In the genomic region with DNA sequence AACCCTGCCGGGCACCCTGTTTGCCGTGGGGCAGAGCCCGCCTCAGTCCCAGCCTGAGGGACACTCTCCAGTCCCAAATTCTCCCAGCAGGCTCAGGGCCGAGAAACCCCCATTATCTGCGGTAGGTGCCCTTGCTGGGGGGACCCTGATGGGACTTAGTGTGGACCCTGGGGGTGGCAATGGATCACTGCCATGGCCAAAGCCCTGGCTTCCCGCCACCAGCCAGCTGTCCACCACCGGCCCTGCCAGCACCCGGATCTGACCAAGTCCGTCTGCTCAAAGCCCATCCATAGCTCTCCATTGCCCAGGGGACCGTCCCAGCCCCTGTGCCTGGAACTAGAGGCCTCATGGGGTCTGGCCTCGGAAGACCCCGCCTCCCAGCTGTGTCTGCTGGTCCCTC, we compare ENCODE assay signal across 32 cellular contexts. TPM values are rescaled to one million over a fixed set of nuclear protein-coding genes. Genes with fewer than 3 reads are reported as not detected.
"Had no signal": no experiment of that assay in that cellular context is flagged by ENCODE, and none has a peak within 500 bp of the region (broad histone marks: within the 10 kb centered on the region; RNA-seq: fewer than 3 reads in every experiment).

No MANE protein-coding gene starts in this region.

- H3K4me1 Mint-ChIP-seq: activated T-helper 17 cell treated with anti-CD3 and anti-CD28 coated beads, Interleukin-2, amount 50 U/mL, for 72 hours; central memory CD8-positive, alpha-beta T cell; T-helper 17 cell had no signal

- H3K9me3 Mint-ChIP-seq: activated B cell treated with CpG ODN at 0.5 μM for 24 hours; activated CD8-positive, alpha-beta T cell treated with anti-CD3 and anti-CD28 coated beads for 36 hours; activated T-cell treated with anti-CD3 and anti-CD28 coated beads, Interleukin-2, amount 50 U/mL, for 4 hours; activated T-helper 17 cell treated with anti-CD3 and anti-CD28 coated beads, Interleukin-2, amount 50 U/mL, for 72 hours; central memory CD8-positive, alpha-beta T cell; dendritic cell treated with granulocyte-macrophage colony-stimulating factor and Interleukin-4, amounts not matched to agents 40 ng/mL and 50 ng/mL, for 4 days; effector memory CD8-positive, alpha-beta T cell; T-helper 2 cell treated with Interferon-gamma antibody and Interleukin-4, amounts not matched to agents 5 μg/mL and 100 μg/mL, for 36 hours had no signal

- H3K4me3 ChIP-seq: coronary artery, dorsolateral prefrontal cortex, esophagus muscularis mucosa, gastrocnemius medialis had no signal

- H3K36me3 Mint-ChIP-seq: activated naive CD8-positive, alpha-beta T cell had no signal

- H3K27me3 ChIP-seq: brain microvascular endothelial cell, foreskin keratinocyte had no signal

- DNase-seq: activated B cell treated with CpG ODN at 0.5 μM for 24 hours; activated CD4-positive, alpha-beta T cell treated with anti-CD3 and anti-CD28 coated beads for 48 hours; activated CD4-positive, alpha-beta T cell treated with anti-CD3 and anti-CD28 coated beads, Interleukin-2, amount 50 U/mL, for 1 hour; activated CD4-positive, alpha-beta T cell treated with anti-CD3 and anti-CD28 coated beads, Interleukin-2, amount 50 U/mL, for 48 hours; activated CD8-positive, alpha-beta memory T cell treated with anti-CD3 and anti-CD28 coated beads for 24 hours; activated CD8-positive, alpha-beta T cell treated with anti-CD3 and anti-CD28 coated beads for 36 hours; activated effector memory CD4-positive, alpha-beta T cell treated with Interleukin-2 at 50 U/mL for 16 hours; activated gamma-delta T cell treated with Interleukin-2 at 50 U/mL for 16 hours; activated naive CD4-positive, alpha-beta T cell treated with anti-CD3 and anti-CD28 coated beads, Interleukin-2, amount 50 U/mL, for 16 hours; activated naive CD4-positive, alpha-beta T cell treated with Interleukin-2 at 50 U/mL for 16 hours; activated T-cell treated with anti-CD3 and anti-CD28 coated beads, Interleukin-2, amount 50 U/mL, for 4 hours; amniotic stem cell; anterior cingulate cortex; brain microvascular endothelial cell; dorsolateral prefrontal cortex; effector memory CD8-positive, alpha-beta T cell; erythroblast; foreskin keratinocyte; glutamatergic neuron; T-helper 1 cell; T-helper 17 cell had no signal

- ATAC-seq: activated CD4-positive, CD25-positive, alpha-beta regulatory T cell treated with anti-CD3 and anti-CD28 coated beads, Interleukin-2, amount 50 U/mL, for 24 hours; activated CD8-positive, alpha-beta T cell treated with anti-CD3 and anti-CD28 coated beads for 36 hours; activated T-cell treated with anti-CD3 and anti-CD28 coated beads, Interleukin-2, amount 50 U/mL, for 4 hours; activated T-helper 17 cell treated with anti-CD3 and anti-CD28 coated beads, Interleukin-2, amount 50 U/mL, for 72 hours; effector memory CD8-positive, alpha-beta T cell; foreskin keratinocyte; gastrocnemius medialis; T-helper 17 cell had no signal

- H3K9me3 ChIP-seq: esophagus muscularis mucosa, gastrocnemius medialis had no signal

- H3K27ac ChIP-seq: brain microvascular endothelial cell, coronary artery, dorsolateral prefrontal cortex, esophagus muscularis mucosa, foreskin keratinocyte, gastrocnemius medialis, VCaP had no signal

- H3K27ac Mint-ChIP-seq: activated B cell treated with CpG ODN at 0.5 μM for 24 hours; activated CD8-positive, alpha-beta T cell treated with anti-CD3 and anti-CD28 coated beads for 36 hours; activated naive CD8-positive, alpha-beta T cell; activated T-helper 17 cell treated with anti-CD3 and anti-CD28 coated beads, Interleukin-2, amount 50 U/mL, for 72 hours; dendritic cell treated with granulocyte-macrophage colony-stimulating factor and Interleukin-4, amounts not matched to agents 40 ng/mL and 50 ng/mL, for 4 days; effector memory CD8-positive, alpha-beta T cell; T-helper 17 cell; T-helper 2 cell treated with Interferon-gamma antibody and Interleukin-4, amounts not matched to agents 5 μg/mL and 100 μg/mL, for 36 hours had no signal

- H3K4me1 ChIP-seq: esophagus muscularis mucosa had no signal

- H3K4me3 Mint-ChIP-seq: activated B cell treated with CpG ODN at 0.5 μM for 24 hours; activated CD8-positive, alpha-beta T cell treated with anti-CD3 and anti-CD28 coated beads for 36 hours; activated naive CD8-positive, alpha-beta T cell; activated T-cell treated with anti-CD3 and anti-CD28 coated beads, Interleukin-2, amount 50 U/mL, for 4 hours; activated T-helper 17 cell treated with anti-CD3 and anti-CD28 coated beads, Interleukin-2, amount 50 U/mL, for 72 hours; central memory CD8-positive, alpha-beta T cell; dendritic cell treated with granulocyte-macrophage colony-stimulating factor and Interleukin-4, amounts not matched to agents 40 ng/mL and 50 ng/mL, for 4 days; effector memory CD8-positive, alpha-beta T cell; T-helper 17 cell; T-helper 2 cell treated with Interferon-gamma antibody and Interleukin-4, amounts not matched to agents 5 μg/mL and 100 μg/mL, for 36 hours had no signal

- H3K36me3 ChIP-seq: brain microvascular endothelial cell, esophagus muscularis mucosa, gastrocnemius medialis had no signal

RNA-seq across cellular contexts. Expression of gene WNT7B, which starts 24.4 kb away (rescaled TPM):
- total RNA-seq: activated B cell treated with CpG ODN at 0.5 μM for 24 hours; activated CD8-positive, alpha-beta T cell treated with anti-CD3 and anti-CD28 coated beads for 36 hours; activated T-helper 17 cell treated with anti-CD3 and anti-CD28 coated beads, Interleukin-2, amount 50 U/mL, for 72 hours; cardiac septum; esophagus muscularis mucosa; gastrocnemius medialis; T-helper 17 cell had no signal
